ENCODE assay signal across 8 cellular contexts in the genomic region with DNA sequence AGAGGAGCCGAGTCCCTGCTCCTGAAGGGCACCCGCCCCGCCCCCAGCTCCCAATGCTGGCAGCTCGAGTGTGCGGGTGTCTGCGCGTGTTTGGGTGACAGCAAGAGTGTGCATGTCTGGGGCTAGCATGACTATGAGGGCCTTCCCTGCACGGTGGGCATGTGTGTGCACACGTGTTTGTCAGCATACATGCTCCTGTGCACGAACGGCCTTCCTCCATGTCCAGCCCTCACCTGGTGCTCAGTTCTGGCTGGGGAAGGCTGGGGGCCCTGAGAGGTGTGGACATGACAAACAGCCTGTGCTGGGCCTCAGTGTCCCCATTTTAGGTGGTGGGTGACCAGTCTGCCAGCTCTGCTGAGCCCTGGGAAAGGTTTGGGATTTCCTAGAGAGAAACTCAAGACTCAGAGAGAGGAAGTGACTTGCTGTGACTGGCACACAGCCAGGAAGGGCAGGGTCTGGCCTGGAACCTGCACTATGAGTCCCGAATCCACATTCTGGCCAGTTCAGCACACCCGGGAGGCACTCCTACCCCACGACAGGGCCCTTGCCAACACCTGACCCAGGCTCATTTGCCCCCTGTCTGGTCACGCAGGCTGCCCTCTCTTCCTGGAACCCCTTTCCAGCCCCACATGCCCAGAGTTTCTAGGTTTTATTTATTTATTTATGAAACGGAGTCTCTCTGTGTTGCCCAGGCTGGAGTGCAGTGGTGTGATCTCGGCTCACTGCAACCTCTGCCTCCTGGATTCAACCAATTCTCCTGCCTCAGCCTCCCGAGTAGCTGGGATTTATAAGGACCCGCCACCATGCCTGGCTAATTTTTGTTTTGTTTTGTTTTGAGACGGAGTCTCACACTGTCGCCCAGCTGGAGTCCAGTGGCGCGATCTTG. TPM values are rescaled to one million over a fixed set of nuclear protein-coding genes. Genes with fewer than 3 reads are reported as not detected.
DNase-seq lines count a peak whose midpoint lies in the region; ATAC-seq and TF ChIP-seq lines count a peak whose summit lies in the region.

No MANE protein-coding gene starts in this region.

- H3K27ac ChIP-seq in esophagus muscularis mucosa (replicated peaks in 1 of 4), result no peak overlapping the region

- TF ChIP-seq POLR2A in esophagus muscularis mucosa (IDR thresholded peaks at IDR 0.05; ENCODE audit: low read depth), result no peak

- TF ChIP-seq CTCF in esophagus muscularis mucosa (IDR thresholded peaks at IDR 0.05), result no peak

- intact Hi-C loops in esophagus muscularis mucosa (cut with DNase I), result no loop called here

- H3K4me1 ChIP-seq in esophagus muscularis mucosa, result peaks cover 27 to 46% (median 39%) of the 10 kb centered on the region in 4 donors

- H3K27me3 Mint-ChIP-seq in T-cell, result peaks cover 7 to 21% of the 10 kb centered on the region in 2 donors

- CTCF ChIA-PET in T-cell (lab: Charles Lee), result no interaction called here

- H3K9me3 Mint-ChIP-seq in T-cell, result no peaks in the 10 kb centered on the region

- ATAC-seq in T-cell (replicated peaks in 1 of 4) (no peak), HG03095 (IDR thresholded peaks at IDR 0.05; ENCODE audit: unreplicated experiment) (no peak), HG03439 (IDR thresholded peaks at IDR 0.05; ENCODE audit: unreplicated experiment) (no peak)

- H3K9me3 ChIP-seq in esophagus muscularis mucosa, result no peaks in the 10 kb centered on the region

- POLR2A ChIA-PET in T-cell (lab: Charles Lee), result no interaction called here

- peak overlapping the region; percentile 51 to 75 (median 59) for H3K4me3 Mint-ChIP-seq in T-cell

- H3K27me3 ChIP-seq in H7 (ENCODE audit: control insufficient read depth, insufficient read depth, low read length) (peaks cover 55% of the 10 kb centered on the region), esophagus muscularis mucosa (peaks cover 15 to 84% (median 43%) of the 10 kb centered on the region in 4 donors)

- WGBS in esophagus muscularis mucosa, result 80% methylated on average over 22 of the region's 23 CpGs

- TF ChIP-seq EP300 in esophagus muscularis mucosa (IDR thresholded peaks at IDR 0.05), result no peak

- H3K27ac Mint-ChIP-seq in T-cell, result no peak overlapping the region

- peak; percentile 44 for DNase-seq in COR-L47 (lab: John Stamatoyannopoulos, UW)
- peak; percentile 57 for DNase-seq in H7
- peak in 3 of 34 experiments; percentile 20 to 43 (median 23) for DNase-seq in T-cell
- peak; percentile 36 for DNase-seq in iris pigment epithelial cell (ENCODE audit: low read depth)
- DNase-seq in HuH-7.5 (ENCODE audit: low spot score), result no peak
- no peak for DNase-seq in esophagus muscularis mucosa (ENCODE audit: extremely low spot score)

- H3K36me3 Mint-ChIP-seq in T-cell, result no peaks in the 10 kb centered on the region

- H3K36me3 ChIP-seq in H7 (replicated peaks; ENCODE audit: control insufficient read depth, insufficient read depth, low read length) (no peaks in the 10 kb centered on the region), esophagus muscularis mucosa (no peaks in the 10 kb centered on the region)

- H3K4me3 ChIP-seq in H7 (ENCODE audit: insufficient read depth, low read depth, low read length) (no peak overlapping the region), esophagus muscularis mucosa (no peak overlapping the region)

- peaks cover 22 to 31% (median 23%) of the 10 kb centered on the region in 3 donors for H3K4me1 Mint-ChIP-seq in T-cell

RNA-seq across cellular contexts. Expression of gene SHISA8, which starts 3.3 kb away (rescaled TPM):
- total RNA-seq in H7 (2014; rRNA removed; shearing (Covaris generic)), result 3.2 TPM in 2 replicates
- total RNA-seq in T-cell (1 to 10 TPM in 1 of 5 donors, under 1 TPM in 3, not detected in 1; 0.56 to 1.2 (median 0.75) TPM), esophagus muscularis mucosa (under 1 TPM in 1 of 4 donors, not detected in 3; 0.83 TPM)

RNA-seq across cellular contexts. Expression of gene TNFRSF13C, which starts 8.5 kb away (rescaled TPM):
- total RNA-seq in H7 (2014; rRNA removed; shearing (Covaris generic)), result 1.1 and 1.2 TPM in 2 replicates
- total RNA-seq in T-cell (10 to 100 TPM; 11.4 to 22.5 (median 15.4) TPM), esophagus muscularis mucosa (under 1 TPM in 2 of 4 donors, not detected in 2; 0.17 to 0.33 TPM)

RNA-seq across cellular contexts. Expression of gene CENPM, which starts 28.8 kb away (rescaled TPM):
- 56.7 and 66.3 TPM in 2 replicates for total RNA-seq in H7 (2014; rRNA removed; shearing (Covaris generic))
- total RNA-seq in T-cell, result 10 to 100 TPM in 2 of 5 donors, 1 to 10 TPM in 3; 5.1 to 16.7 (median 7.9) TPM
- not detected for total RNA-seq in esophagus muscularis mucosa

RNA-seq across cellular contexts. Expression of gene SEPTIN3, which starts 51.1 kb away (rescaled TPM):
- 8.1 and 11.0 TPM in 2 replicates for total RNA-seq in H7 (2014; rRNA removed; shearing (Covaris generic))
- total RNA-seq in T-cell (under 1 TPM; 0.10 to 0.30 (median 0.23) TPM), esophagus muscularis mucosa (under 1 TPM; under 0.01 to 0.50 (median 0.36) TPM)

Comparison
In these comparisons a context has a peak if more than half of its experiments do, and no peak if none do; other contexts are left out.
1. DNase-seq: peak in COR-L47 (single experiment), H7 (single experiment) and iris pigment epithelial cell (single experiment); none in HuH-7.5 (single experiment) and esophagus muscularis mucosa (single experiment).
2. RNA of gene CENPM, which starts 28.8 kb away (total RNA-seq): 56.7 to 66.3 TPM in H7 and 5.1 to 16.7 TPM in T-cell; not detected in esophagus muscularis mucosa; every median in the first group is over 4 times any median in the second.